ENCODE assay signal across 19 cellular contexts in genomic region chr12:9033244-9033887, GRCh38.
"Had no signal": no experiment of that assay in that cellular context is flagged by ENCODE, and none has a peak within 500 bp of the region (broad histone marks: within the 10 kb centered on the region; RNA-seq: fewer than 3 reads in every experiment).

No MANE protein-coding gene starts in this region.

- DNase-seq: activated CD4-positive, CD25-positive, alpha-beta regulatory T cell; activated CD8-positive, alpha-beta memory T cell treated with anti-CD3 and anti-CD28 coated beads, Interleukin-2, amount 50 U/mL, for 4 hours; activated naive CD4-positive, alpha-beta T cell treated with anti-CD3 and anti-CD28 coated beads, Interleukin-2, amount 10 ng/mL, durations not matched to agents 7 days and 5 days; central memory CD4-positive, alpha-beta T cell; effector CD4-positive, alpha-beta T cell; esophagus squamous epithelium; hippocampal formation; left ventricle myocardium inferior; mucosa of descending colon; occipital lobe; stimulated activated CD4-positive, alpha-beta T cell treated with anti-CD3 and anti-CD28 coated beads, Interleukin-2, amount 100 ng/mL, for 48 hours; stimulated activated naive CD4-positive, alpha-beta T cell; SW 1271 had no signal

- H3K9me3 Mint-ChIP-seq: activated T-helper 2 cell treated with anti-CD3 and anti-CD28 coated beads, Interferon-gamma antibody, Interleukin-2, Interleukin-4, amounts not matched to agents 10 μg/mL and 5 μg/mL and 100 μg/mL, durations not matched to agents 14 hours and 24 hours and 36 hours; memory B cell; nephron had no signal

- H3K27ac Mint-ChIP-seq: activated naive CD4-positive, alpha-beta T cell treated with anti-CD3 and anti-CD28 coated beads, Interleukin-2, amount 10 ng/mL, durations not matched to agents 7 days and 5 days; activated T-helper 2 cell treated with anti-CD3 and anti-CD28 coated beads, Interferon-gamma antibody, Interleukin-2, Interleukin-4, amounts not matched to agents 10 μg/mL and 5 μg/mL and 100 μg/mL, durations not matched to agents 14 hours and 24 hours and 36 hours; brain; memory B cell; nephron had no signal

- H3K36me3 Mint-ChIP-seq: memory B cell had no signal

- H3K4me3 ChIP-seq: coronary artery, esophagus squamous epithelium, left ventricle myocardium inferior, mucosa of descending colon, suprapubic skin had no signal

- H3K27ac ChIP-seq: coronary artery, esophagus squamous epithelium, left ventricle myocardium inferior, suprapubic skin had no signal

- H3K4me1 Mint-ChIP-seq: brain, memory B cell, nephron had no signal

- H3K36me3 ChIP-seq: esophagus squamous epithelium, left ventricle myocardium inferior, suprapubic skin had no signal

- H3K9me3 ChIP-seq: esophagus squamous epithelium, left ventricle myocardium inferior, mucosa of descending colon, suprapubic skin had no signal

- H3K27me3 ChIP-seq: esophagus squamous epithelium, suprapubic skin had no signal

- H3K4me1 ChIP-seq: esophagus squamous epithelium, left ventricle myocardium inferior, suprapubic skin had no signal

- H3K4me3 Mint-ChIP-seq: activated naive CD4-positive, alpha-beta T cell treated with anti-CD3 and anti-CD28 coated beads, Interleukin-2, amount 10 ng/mL, durations not matched to agents 7 days and 5 days; brain; memory B cell; nephron had no signal

- ATAC-seq: mucosa of descending colon had no signal

- H3K27me3 Mint-ChIP-seq: activated naive CD4-positive, alpha-beta T cell treated with anti-CD3 and anti-CD28 coated beads, Interleukin-2, amount 10 ng/mL, durations not matched to agents 7 days and 5 days; brain; memory B cell had no signal
